1 cellular context compared by ENCODE assay signal in the genomic region with DNA sequence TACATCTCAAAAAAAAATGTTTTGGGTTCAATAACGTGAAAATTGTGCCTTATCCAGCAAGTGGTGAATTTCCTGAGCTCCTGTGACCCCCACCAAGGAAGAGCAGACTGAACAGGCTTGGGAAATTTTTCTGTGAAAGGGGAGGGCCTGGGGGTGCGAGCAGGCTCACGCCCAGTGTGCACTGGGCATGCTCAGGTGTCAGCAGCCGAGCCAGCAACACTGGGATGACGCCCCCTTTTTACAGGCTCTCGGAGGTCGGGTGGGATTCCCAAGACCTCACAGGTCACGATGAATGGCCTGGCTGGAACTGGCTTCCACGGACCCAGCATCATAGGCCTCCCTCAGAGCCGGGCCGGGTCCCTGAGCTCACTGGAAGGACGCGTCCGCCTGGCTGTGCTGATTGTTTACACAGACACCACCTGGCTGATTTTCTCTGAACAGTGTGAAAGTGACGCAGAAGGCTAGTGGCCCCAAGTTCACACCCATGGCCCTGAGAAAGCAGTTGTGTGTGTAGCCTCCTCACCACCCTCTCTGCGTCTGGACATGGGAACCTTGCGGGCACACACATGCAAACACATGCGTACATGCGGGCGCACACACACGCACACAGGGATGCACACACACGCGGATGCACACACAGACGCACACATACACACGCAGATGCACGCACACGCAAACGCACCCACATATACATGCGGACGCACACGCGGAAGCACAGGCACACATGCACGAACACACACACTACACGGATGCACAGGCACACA.
TF ChIP-seq lines count a peak whose summit lies in the region.

No MANE protein-coding gene starts in this region.

TF ChIP-seq in HCT116, 20 proteins besides CTCF, POLR2A, EP300 and RAD21 (continued from another document):
- TF ChIP-seq, protein P1, sequence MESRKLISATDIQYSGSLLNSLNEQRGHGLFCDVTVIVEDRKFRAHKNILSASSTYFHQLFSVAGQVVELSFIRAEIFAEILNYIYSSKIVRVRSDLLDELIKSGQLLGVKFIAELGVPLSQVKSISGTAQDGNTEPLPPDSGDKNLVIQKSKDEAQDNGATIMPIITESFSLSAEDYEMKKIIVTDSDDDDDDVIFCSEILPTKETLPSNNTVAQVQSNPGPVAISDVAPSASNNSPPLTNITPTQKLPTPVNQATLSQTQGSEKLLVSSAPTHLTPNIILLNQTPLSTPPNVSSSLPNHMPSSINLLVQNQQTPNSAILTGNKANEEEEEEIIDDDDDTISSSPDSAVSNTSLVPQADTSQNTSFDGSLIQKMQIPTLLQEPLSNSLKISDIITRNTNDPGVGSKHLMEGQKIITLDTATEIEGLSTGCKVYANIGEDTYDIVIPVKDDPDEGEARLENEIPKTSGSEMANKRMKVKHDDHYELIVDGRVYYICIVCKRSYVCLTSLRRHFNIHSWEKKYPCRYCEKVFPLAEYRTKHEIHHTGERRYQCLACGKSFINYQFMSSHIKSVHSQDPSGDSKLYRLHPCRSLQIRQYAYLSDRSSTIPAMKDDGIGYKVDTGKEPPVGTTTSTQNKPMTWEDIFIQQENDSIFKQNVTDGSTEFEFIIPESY (IDR thresholded peaks at IDR 0.05; ENCODE audit: extremely low read depth, insufficient replicate concordance, low read length): no peak
- TF ChIP-seq TCF7L2 (IDR thresholded peaks at IDR 0.05; ENCODE audit: borderline replicate concordance, extremely low read depth, insufficient read depth, insufficient read length) (no peak), SP1 (IDR thresholded peaks at IDR 0.05; ENCODE audit: low read depth) (no peak), ZFX (IDR thresholded peaks at IDR 0.05) (no peak), CEBPB (IDR thresholded peaks at IDR 0.05; ENCODE audit: low read depth) (no peak), EGR1 (IDR thresholded peaks at IDR 0.05; ENCODE audit: low read depth) (no peak)
- TF ChIP-seq, protein P2, sequence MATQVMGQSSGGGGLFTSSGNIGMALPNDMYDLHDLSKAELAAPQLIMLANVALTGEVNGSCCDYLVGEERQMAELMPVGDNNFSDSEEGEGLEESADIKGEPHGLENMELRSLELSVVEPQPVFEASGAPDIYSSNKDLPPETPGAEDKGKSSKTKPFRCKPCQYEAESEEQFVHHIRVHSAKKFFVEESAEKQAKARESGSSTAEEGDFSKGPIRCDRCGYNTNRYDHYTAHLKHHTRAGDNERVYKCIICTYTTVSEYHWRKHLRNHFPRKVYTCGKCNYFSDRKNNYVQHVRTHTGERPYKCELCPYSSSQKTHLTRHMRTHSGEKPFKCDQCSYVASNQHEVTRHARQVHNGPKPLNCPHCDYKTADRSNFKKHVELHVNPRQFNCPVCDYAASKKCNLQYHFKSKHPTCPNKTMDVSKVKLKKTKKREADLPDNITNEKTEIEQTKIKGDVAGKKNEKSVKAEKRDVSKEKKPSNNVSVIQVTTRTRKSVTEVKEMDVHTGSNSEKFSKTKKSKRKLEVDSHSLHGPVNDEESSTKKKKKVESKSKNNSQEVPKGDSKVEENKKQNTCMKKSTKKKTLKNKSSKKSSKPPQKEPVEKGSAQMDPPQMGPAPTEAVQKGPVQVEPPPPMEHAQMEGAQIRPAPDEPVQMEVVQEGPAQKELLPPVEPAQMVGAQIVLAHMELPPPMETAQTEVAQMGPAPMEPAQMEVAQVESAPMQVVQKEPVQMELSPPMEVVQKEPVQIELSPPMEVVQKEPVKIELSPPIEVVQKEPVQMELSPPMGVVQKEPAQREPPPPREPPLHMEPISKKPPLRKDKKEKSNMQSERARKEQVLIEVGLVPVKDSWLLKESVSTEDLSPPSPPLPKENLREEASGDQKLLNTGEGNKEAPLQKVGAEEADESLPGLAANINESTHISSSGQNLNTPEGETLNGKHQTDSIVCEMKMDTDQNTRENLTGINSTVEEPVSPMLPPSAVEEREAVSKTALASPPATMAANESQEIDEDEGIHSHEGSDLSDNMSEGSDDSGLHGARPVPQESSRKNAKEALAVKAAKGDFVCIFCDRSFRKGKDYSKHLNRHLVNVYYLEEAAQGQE (IDR thresholded peaks at IDR 0.05; ENCODE audit: low read depth): no peak
- TF ChIP-seq, protein P3, sequence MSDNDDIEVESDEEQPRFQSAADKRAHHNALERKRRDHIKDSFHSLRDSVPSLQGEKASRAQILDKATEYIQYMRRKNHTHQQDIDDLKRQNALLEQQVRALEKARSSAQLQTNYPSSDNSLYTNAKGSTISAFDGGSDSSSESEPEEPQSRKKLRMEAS (IDR thresholded peaks at IDR 0.05): no peak
